Comparison of ENCODE assay signal across 18 cellular contexts in the genomic region with DNA sequence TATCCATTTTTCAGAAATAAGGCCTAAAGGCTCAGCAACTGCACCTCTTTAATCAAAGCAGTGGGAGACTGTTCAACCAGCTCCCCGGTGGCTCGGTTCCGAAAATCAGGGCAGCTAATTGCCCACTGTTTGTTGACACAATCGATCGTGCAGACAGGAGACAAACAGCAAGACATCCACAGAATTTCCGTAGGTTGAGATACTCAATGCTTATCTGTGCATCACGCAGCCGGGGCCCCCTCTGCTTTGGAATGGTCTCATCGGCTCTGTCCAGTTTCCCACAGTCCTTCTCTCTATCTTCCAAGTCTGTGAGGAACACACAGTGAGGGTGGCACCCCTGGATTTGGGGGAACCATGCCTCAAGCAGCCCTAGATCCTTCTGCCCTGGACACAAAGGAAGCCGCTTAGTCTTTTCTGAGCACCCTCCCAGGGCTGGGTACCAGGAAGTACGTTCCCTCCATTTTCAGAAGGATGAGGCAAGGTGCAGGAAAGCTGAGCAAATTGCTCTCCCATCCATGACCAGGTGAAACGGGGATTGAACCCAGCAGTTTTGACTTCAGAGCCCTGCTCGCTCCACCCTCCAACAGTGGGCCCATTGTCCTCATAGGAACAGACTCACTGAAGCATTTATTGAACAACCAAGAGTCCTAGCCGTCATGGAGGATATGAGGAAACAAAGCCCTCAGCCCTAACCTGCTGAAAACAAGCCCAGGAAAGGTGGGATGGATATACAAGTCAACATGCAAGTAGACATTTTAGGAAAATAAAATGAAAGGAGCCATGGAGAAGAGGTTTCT.
DNase-seq lines count a peak whose midpoint lies in the region; ATAC-seq and TF ChIP-seq lines count a peak whose summit lies in the region.
"Had no signal": no experiment of that assay in that cellular context is flagged by ENCODE, and none has a peak within 500 bp of the region (broad histone marks: within the 10 kb centered on the region; RNA-seq: fewer than 3 reads in every experiment).

No MANE protein-coding gene starts in this region.

- no peaks in the 10 kb centered on the region for H3K79me1 ChIP-seq in neuronal stem cell (ENCODE audit: low read depth, low read length)

- H3K27ac ChIP-seq in neuronal stem cell (replicated peaks; ENCODE audit: low read length) = no peak overlapping the region
- H3K27ac ChIP-seq: BLaER1 treated with 17β-estradiol and CSF1 and Interleukin-3, amounts not matched to agents 10 nM and 100 nM; SJCRH30 had no signal

- H3K27ac Mint-ChIP-seq in WTC11 = no peak overlapping the region
- H3K27ac Mint-ChIP-seq: CD8-positive, alpha-beta T cell had no signal

- H2BK15ac ChIP-seq in neuronal stem cell (ENCODE audit: low read length) = no peak overlapping the region

- no peak overlapping the region for H4K91ac ChIP-seq in neuronal stem cell (ENCODE audit: low read depth, low read length, poor library complexity)

- peak overlapping the region; percentile 56 for H2AFZ ChIP-seq in neuronal stem cell (ENCODE audit: low read length)

- no peak overlapping the region for H3K4me3 Mint-ChIP-seq in WTC11
- H3K4me3 Mint-ChIP-seq: CD8-positive, alpha-beta T cell had no signal

- WGBS in neuronal stem cell (ENCODE audit: extremely low coverage in 2 of 2, insufficient read length in 2 of 2, insufficient replicate concordance in 1 of 2), 2 donors = no CpG with 5 or more reads among the region's 14 CpGs

- peaks cover 30% of the 10 kb centered on the region for H3K4me1 Mint-ChIP-seq in WTC11

- no peaks in the 10 kb centered on the region for H3K36me3 ChIP-seq in neuronal stem cell (replicated peaks in 1 of 2; ENCODE audit: control insufficient read depth in 2 of 2, insufficient read depth in 2 of 2, low read length in 2 of 2)
- H3K36me3 ChIP-seq: BLaER1 treated with 17β-estradiol and CSF1 and Interleukin-3, amounts not matched to agents 10 nM and 100 nM; HAP-1; SJCRH30 had no signal

- DNase-seq in HuH-7 (ENCODE audit: low spot score) (peak; percentile 49), NCI-H1417 (lab: John Stamatoyannopoulos, UW) (peak in 2 of 3 experiments; percentile 65 to 81), WTC11 (ENCODE audit: low spot score) (no peak), neuronal stem cell (ENCODE audit: low spot score) (no peak), MV-4-11 (lab: John Stamatoyannopoulos, UW) (no peak)
- DNase-seq: CD8-positive, alpha-beta T cell; DMS79; KG1; NCI-H1436 treated with DMSO at 0.1 percent for 48 hours; NCI-H2081; NCI-H2171 treated with DMSO at 0.1 percent for 48 hours; NCI-H510A treated with DMSO at 0.1 percent for 48 hours; SJCRH30 had no signal

- H2BK12ac ChIP-seq in neuronal stem cell (ENCODE audit: low read length) = peak overlapping the region; percentile 47

- no peak for TF ChIP-seq CTCF in WTC11 (IDR thresholded peaks at IDR 0.05)

- H3K4me3 ChIP-seq in neuronal stem cell (ENCODE audit: low read length in 2 of 2) = no peak overlapping the region
- H3K4me3 ChIP-seq: BLaER1 treated with 17β-estradiol and CSF1 and Interleukin-3, amounts not matched to agents 10 nM and 100 nM; HAP-1; SJCRH30 had no signal

- H3K23ac ChIP-seq in neuronal stem cell (ENCODE audit: low read depth, low read length, poor library complexity) = no peak overlapping the region

- H3K14ac ChIP-seq in neuronal stem cell (ENCODE audit: low read length) = no peak overlapping the region

- no peak overlapping the region for H4K8ac ChIP-seq in neuronal stem cell (ENCODE audit: low read depth, low read length)

- H2BK5ac ChIP-seq in neuronal stem cell (ENCODE audit: low read length) = no peak overlapping the region

- no peaks in the 10 kb centered on the region for H3K27me3 ChIP-seq in neuronal stem cell (ENCODE audit: control insufficient read depth in 3 of 3, insufficient read depth in 3 of 3, low read depth in 1 of 3, low read length in 3 of 3)
- H3K27me3 ChIP-seq: BLaER1 treated with 17β-estradiol and CSF1 and Interleukin-3, amounts not matched to agents 10 nM and 100 nM; SJCRH30 had no signal

- H3K9me3 ChIP-seq in neuronal stem cell (replicated peaks in 1 of 2; ENCODE audit: control insufficient read depth in 2 of 2, insufficient read depth in 1 of 2, low read depth in 1 of 2, low read length in 2 of 2) = peaks cover 0 to 1% of the 10 kb centered on the region in 2 donors
- H3K9me3 ChIP-seq: BLaER1 treated with 17β-estradiol and CSF1 and Interleukin-3, amounts not matched to agents 10 nM and 100 nM; HAP-1; SJCRH30 had no signal

- no peak overlapping the region for H3K9ac ChIP-seq in neuronal stem cell (ENCODE audit: low read depth, low read length, poor library complexity)
- H3K9ac ChIP-seq: BLaER1 treated with 17β-estradiol and CSF1 and Interleukin-3, amounts not matched to agents 10 nM and 100 nM had no signal

- no peaks in the 10 kb centered on the region for H3K36me3 Mint-ChIP-seq in WTC11
- H3K36me3 Mint-ChIP-seq: CD8-positive, alpha-beta T cell had no signal

- no peaks in the 10 kb centered on the region for H3K27me3 Mint-ChIP-seq in WTC11 (ENCODE audit: low read depth)

- no peaks in the 10 kb centered on the region for H3K9me3 Mint-ChIP-seq in WTC11
- H3K9me3 Mint-ChIP-seq: CD8-positive, alpha-beta T cell had no signal

- H3K18ac ChIP-seq in neuronal stem cell (ENCODE audit: low read length) = no peak overlapping the region

- no peak overlapping the region for H2BK120ac ChIP-seq in neuronal stem cell (ENCODE audit: low read depth, low read length)

- no peak overlapping the region for H3K4me2 ChIP-seq in neuronal stem cell (ENCODE audit: insufficient read depth, low read length, poor library complexity, severe bottlenecking)

- H2AK5ac ChIP-seq in neuronal stem cell (ENCODE audit: low read depth, low read length) = no peak overlapping the region

- no peak overlapping the region for H3K4ac ChIP-seq in neuronal stem cell (ENCODE audit: low read length)

- ATAC-seq in WTC11 = no peak
- ATAC-seq in GM21447 (IDR thresholded peaks at IDR 0.05; ENCODE audit: unreplicated experiment) = no peak
- no peak for ATAC-seq in GM21717 (IDR thresholded peaks at IDR 0.05; ENCODE audit: unreplicated experiment)
- ATAC-seq: CD8-positive, alpha-beta T cell; Panc1 had no signal

- POLR2A ChIA-PET in WTC11 (lab: Charles Lee) = no interaction called here

- CTCF ChIA-PET in WTC11 (lab: Charles Lee) = interaction anchor here (3.8 kb wide), 1 partner anchor 33 kb away, joined by 21 read pairs; no protein-coding TSS in a partner anchor

- H3K4me1 ChIP-seq in neuronal stem cell (ENCODE audit: control insufficient read depth in 2 of 2, insufficient read depth in 1 of 2, low read depth in 1 of 2, low read length in 2 of 2) = peaks cover 18 to 25% of the 10 kb centered on the region in 2 donors
- H3K4me1 ChIP-seq: SJCRH30 had no signal

TF ChIP-seq in WTC11, 78 proteins besides CTCF, POLR2A, EP300 and RAD21:
- TF ChIP-seq ZNF317 (CRISPR knock-in tag; IDR thresholded peaks at IDR 0.05; ENCODE audit: borderline replicate concordance, low read depth) (no peak), GABPB1 (CRISPR knock-in tag; IDR thresholded peaks at IDR 0.05) (0 out of 2 replicates have a peak, but pooled peaks have one; percentile 34)

Comparison
In these comparisons a context has a peak if more than half of its experiments do, and no peak if none do; other contexts are left out.
1. DNase-seq: peak in HuH-7 (single experiment) and NCI-H1417 (2 of 3); none in WTC11 (single experiment), neuronal stem cell (single experiment) and MV-4-11 (single experiment).